8 cellular contexts compared by ENCODE assay signal in the genomic region with DNA sequence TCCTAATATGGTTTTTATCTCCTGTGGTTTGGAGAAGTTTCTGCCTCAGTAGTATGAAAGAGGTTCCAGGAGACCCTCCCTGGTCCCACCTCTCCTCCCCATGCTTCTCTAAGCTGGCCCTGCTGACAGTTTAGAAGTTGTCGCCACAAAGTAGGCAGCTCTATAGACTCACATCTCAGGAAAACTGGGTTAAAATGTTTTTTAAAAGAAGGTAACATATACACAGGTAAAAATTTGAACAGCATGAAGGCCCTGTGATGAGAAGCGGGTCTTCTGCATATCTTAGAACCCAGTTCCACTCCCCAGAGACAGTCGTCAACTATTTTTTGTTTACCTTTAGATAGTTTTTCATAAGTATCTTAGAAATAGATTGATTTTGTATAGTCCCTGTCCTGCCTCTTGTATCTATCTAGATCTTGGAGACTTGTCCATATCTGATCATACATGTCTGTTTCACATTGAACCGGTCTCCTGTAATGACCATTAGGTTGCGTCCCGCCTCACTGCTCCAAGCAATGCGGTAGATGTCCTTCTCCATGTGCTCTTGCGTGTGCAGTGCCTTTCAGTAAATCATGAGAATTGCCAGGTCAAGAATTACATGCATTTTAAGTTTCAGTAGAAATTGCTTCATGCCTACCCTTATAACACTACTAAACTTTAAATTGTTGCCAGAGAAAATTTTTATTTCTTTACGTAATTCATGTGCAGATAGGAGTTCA. TPM values are rescaled to one million over a fixed set of nuclear protein-coding genes. Genes with fewer than 3 reads are reported as not detected.
DNase-seq lines count a peak whose midpoint lies in the region; ATAC-seq and TF ChIP-seq lines count a peak whose summit lies in the region.

No MANE protein-coding gene starts in this region.

- in situ Hi-C loops in KBM-7 (cut with MboI; ENCODE audit: low pct_unique_long_range_greater_than_20kb, low sequenced_read_pairs) = no loop called here

- peaks cover 56% of the 10 kb centered on the region for H3K36me3 ChIP-seq in RWPE2 (ENCODE audit: low read depth)

- DNase-seq in EL = peak; percentile 38
- DNase-seq in RWPE2 (ENCODE audit: low spot score) = no peak
- DNase-seq in epithelial cell of esophagus (ENCODE audit: low read depth) = no peak
- DNase-seq in osteocyte (ENCODE audit: extremely low spot score, unreplicated experiment) = no peak
- DNase-seq in KBM-7 = no peak
- no peak for DNase-seq in AG08396 (ENCODE audit: low spot score)

- peak overlapping the region; percentile 92 for H3K27ac ChIP-seq in RWPE2 (ENCODE audit: poor library complexity, severe bottlenecking)

- peaks cover 78% of the 10 kb centered on the region for H3K4me1 Mint-ChIP-seq in osteocyte (ENCODE audit: unreplicated experiment)

- H3K4me1 ChIP-seq in RWPE2 (ENCODE audit: insufficient read depth, poor library complexity, severe bottlenecking) = peaks cover 27% of the 10 kb centered on the region

- no peaks in the 10 kb centered on the region for H3K27me3 Mint-ChIP-seq in osteocyte (ENCODE audit: unreplicated experiment)

- H3K4me3 Mint-ChIP-seq in osteocyte (ENCODE audit: unreplicated experiment) = peak overlapping the region; percentile 89

- H3K9me3 ChIP-seq in RWPE2 (ENCODE audit: severe bottlenecking) = no peaks in the 10 kb centered on the region

- H3K36me3 Mint-ChIP-seq in osteocyte (ENCODE audit: unreplicated experiment) = peaks cover 3% of the 10 kb centered on the region

- no peak for ATAC-seq in RWPE2 (ENCODE audit: low read depth)
- no peak for ATAC-seq in HG03280 (IDR thresholded peaks at IDR 0.05; ENCODE audit: unreplicated experiment)
- no peak for ATAC-seq in HG02571 (IDR thresholded peaks at IDR 0.05; ENCODE audit: unreplicated experiment)

- TF ChIP-seq CTCF in RWPE2 (IDR thresholded peaks at IDR 0.05; ENCODE audit: poor library complexity, severe bottlenecking) = peak; percentile 31
- no peak for TF ChIP-seq CTCF in epithelial cell of esophagus (IDR thresholded peaks at IDR 0.05; ENCODE audit: insufficient read depth, low read depth, low read length, missing control alignments)
- no peak for TF ChIP-seq CTCF in osteocyte (IDR thresholded peaks at IDR 0.05)

- H3K27ac Mint-ChIP-seq in osteocyte (ENCODE audit: unreplicated experiment) = peak overlapping the region; percentile 88

- H3K4me3 ChIP-seq in RWPE2 (ENCODE audit: severe bottlenecking) = peak overlapping the region; percentile 73
- H3K4me3 ChIP-seq in epithelial cell of esophagus (ENCODE audit: low read length) = peak overlapping the region; percentile 69

- H3K9me3 Mint-ChIP-seq in osteocyte (ENCODE audit: unreplicated experiment) = no peaks in the 10 kb centered on the region

- no peaks in the 10 kb centered on the region for H3K27me3 ChIP-seq in RWPE2 (ENCODE audit: insufficient read depth, poor library complexity, severe bottlenecking)

RNA-seq across cellular contexts. Expression of a gene that starts 2.2 kb away (rescaled TPM):
- total RNA-seq in osteocyte = 11.0 and 16.1 TPM in 2 replicates
